ENCODE assay signal across 19 cellular contexts in genomic region chr4:11614426-11614825, GRCh38.
DNase-seq lines count a peak whose midpoint lies in the region; ATAC-seq and TF ChIP-seq lines count a peak whose summit lies in the region.
"Had no signal": no experiment of that assay in that cellular context is flagged by ENCODE, and none has a peak within 500 bp of the region (broad histone marks: within the 10 kb centered on the region; RNA-seq: fewer than 3 reads in every experiment).

No MANE protein-coding gene starts in this region.

- H3K4me1 ChIP-seq in hepatocyte (ENCODE audit: insufficient read depth) (peaks cover 14% of the 10 kb centered on the region), colonic mucosa (no peaks in the 10 kb centered on the region)
- H3K4me1 ChIP-seq: right atrium auricular region had no signal

- H3K9me3 ChIP-seq in hepatocyte (ENCODE audit: low read depth), result no peaks in the 10 kb centered on the region
- no peaks in the 10 kb centered on the region for H3K9me3 ChIP-seq in T-helper 17 cell (ENCODE audit: control insufficient read depth, low read length, poor library complexity, severe bottlenecking)
- no peaks in the 10 kb centered on the region for H3K9me3 ChIP-seq in colonic mucosa
- H3K9me3 ChIP-seq: heart left ventricle, left ventricle myocardium inferior, right atrium auricular region had no signal

- H3K36me3 ChIP-seq in hepatocyte (replicated peaks; ENCODE audit: insufficient read depth, low read depth) (no peaks in the 10 kb centered on the region), colonic mucosa (no peaks in the 10 kb centered on the region)
- H3K36me3 ChIP-seq: heart left ventricle, left ventricle myocardium inferior, right atrium auricular region had no signal

- H3K4me3 ChIP-seq in hepatocyte (no peak overlapping the region), colonic mucosa (no peak overlapping the region)
- H3K4me3 ChIP-seq: heart left ventricle, left ventricle myocardium inferior, right atrium auricular region had no signal

- H3K4me1 Mint-ChIP-seq in progenitor cell of endocrine pancreas (ENCODE audit: low read depth), result peaks cover 18% of the 10 kb centered on the region
- no peaks in the 10 kb centered on the region for H3K4me1 Mint-ChIP-seq in T-helper 17 cell
- H3K4me1 Mint-ChIP-seq: natural killer cell had no signal

- DNase-seq in H4 (ENCODE audit: low spot score) (peak; percentile 42), amniotic epithelial cell (ENCODE audit: low read depth) (peak; percentile 31), hepatocyte (ENCODE audit: low spot score) (peak; percentile 69), progenitor cell of endocrine pancreas (ENCODE audit: low spot score, unreplicated experiment) (no peak), T-helper 17 cell (no peak), activated gamma-delta T cell treated with Interleukin-2 at 50 U/mL for 16 hours (no peak), C1 segment of cervical spinal cord (lab: John Stamatoyannopoulos, UW) (no peak), colonic mucosa (no peak)
- DNase-seq: activated CD4-positive, alpha-beta T cell treated with anti-CD3 and anti-CD28 coated beads for 48 hours; erythroblast; heart left ventricle; left ventricle myocardium inferior; natural killer cell; NCI-H1092; NCI-H82; SHP77; stimulated activated CD4-positive, alpha-beta T cell treated with anti-CD3 and anti-CD28 coated beads, Interleukin-2, amount 100 ng/mL, for 24 hours had no signal

- intact Hi-C loops in colonic mucosa (cut with DNase I), result loop anchor here (10.0 kb wide), 1 partner anchor 50 kb away; no protein-coding TSS in a partner anchor

- TF ChIP-seq CTCF in hepatocyte (IDR thresholded peaks at IDR 0.05; ENCODE audit: poor library complexity) (no peak), progenitor cell of endocrine pancreas (IDR thresholded peaks at IDR 0.05; ENCODE audit: unreplicated experiment) (no peak), colonic mucosa (IDR thresholded peaks at IDR 0.05) (no peak)

- H2AFZ ChIP-seq in hepatocyte, result no peak overlapping the region

- no peak for ATAC-seq in T-helper 17 cell
- ATAC-seq: activated naive CD4-positive, alpha-beta T cell treated with anti-CD3 and anti-CD28 coated beads, Interleukin-2, amount 50 U/mL, for 72 hours; heart left ventricle; natural killer cell had no signal

- WGBS in hepatocyte (ENCODE audit: low lambda C conversion rate, missing lambda C conversion rate), result 61% methylated on average over 5 of the region's 5 CpGs

- H3K79me2 ChIP-seq in hepatocyte, result no peaks in the 10 kb centered on the region

- H3K4me3 Mint-ChIP-seq in progenitor cell of endocrine pancreas (ENCODE audit: low read depth) (no peak overlapping the region), T-helper 17 cell (no peak overlapping the region)
- H3K4me3 Mint-ChIP-seq: natural killer cell had no signal

- H3K27me3 Mint-ChIP-seq in progenitor cell of endocrine pancreas, result no peaks in the 10 kb centered on the region
- no peaks in the 10 kb centered on the region for H3K27me3 Mint-ChIP-seq in T-helper 17 cell

- H3K9ac ChIP-seq in colonic mucosa (ENCODE audit: low read depth in 2 of 2, low read length in 2 of 2), result no peak overlapping the region

- H3K27me3 ChIP-seq in hepatocyte, result no peaks in the 10 kb centered on the region
- no peaks in the 10 kb centered on the region for H3K27me3 ChIP-seq in colonic mucosa
- H3K27me3 ChIP-seq: heart left ventricle, right atrium auricular region had no signal

- H3K27ac ChIP-seq in hepatocyte, result peak overlapping the region; percentile 74
- no peak overlapping the region for H3K27ac ChIP-seq in colonic mucosa
- H3K27ac ChIP-seq: heart left ventricle, left ventricle myocardium inferior, right atrium auricular region had no signal

- H3K27ac Mint-ChIP-seq in progenitor cell of endocrine pancreas (peak overlapping the region; percentile 26), T-helper 17 cell (no peak overlapping the region)
- H3K27ac Mint-ChIP-seq: activated naive CD4-positive, alpha-beta T cell treated with anti-CD3 and anti-CD28 coated beads, Interleukin-2, amount 50 U/mL, for 72 hours; natural killer cell had no signal

- H4K20me1 ChIP-seq in hepatocyte (ENCODE audit: insufficient read depth, poor library complexity, severe bottlenecking), result no peaks in the 10 kb centered on the region

- no peak overlapping the region for H3K4me2 ChIP-seq in hepatocyte

- H3K36me3 Mint-ChIP-seq in progenitor cell of endocrine pancreas (ENCODE audit: insufficient read depth), result no peaks in the 10 kb centered on the region
- H3K36me3 Mint-ChIP-seq in T-helper 17 cell (ENCODE audit: low read depth), result peaks cover 5% of the 10 kb centered on the region
- H3K36me3 Mint-ChIP-seq: activated naive CD4-positive, alpha-beta T cell treated with anti-CD3 and anti-CD28 coated beads, Interleukin-2, amount 50 U/mL, for 72 hours; natural killer cell had no signal

- no peaks in the 10 kb centered on the region for H3K9me2 ChIP-seq in hepatocyte (replicated peaks; ENCODE audit: insufficient read depth)

- H3K9me3 Mint-ChIP-seq in progenitor cell of endocrine pancreas (ENCODE audit: low read depth), result no peaks in the 10 kb centered on the region
- H3K9me3 Mint-ChIP-seq: activated naive CD4-positive, alpha-beta T cell treated with anti-CD3 and anti-CD28 coated beads, Interleukin-2, amount 50 U/mL, for 72 hours had no signal

Comparison
In these comparisons a context has a peak if more than half of its experiments do, and no peak if none do; other contexts are left out.
1. DNase-seq: peak in H4 (single experiment), amniotic epithelial cell (single experiment) and hepatocyte (single experiment); none in progenitor cell of endocrine pancreas (single experiment), T-helper 17 cell (0 of 3), activated gamma-delta T cell treated with Interleukin-2 at 50 U/mL for 16 hours (single experiment), C1 segment of cervical spinal cord (0 of 14) and colonic mucosa (single experiment).